1 cellular context compared by ENCODE assay signal in the genomic region with DNA sequence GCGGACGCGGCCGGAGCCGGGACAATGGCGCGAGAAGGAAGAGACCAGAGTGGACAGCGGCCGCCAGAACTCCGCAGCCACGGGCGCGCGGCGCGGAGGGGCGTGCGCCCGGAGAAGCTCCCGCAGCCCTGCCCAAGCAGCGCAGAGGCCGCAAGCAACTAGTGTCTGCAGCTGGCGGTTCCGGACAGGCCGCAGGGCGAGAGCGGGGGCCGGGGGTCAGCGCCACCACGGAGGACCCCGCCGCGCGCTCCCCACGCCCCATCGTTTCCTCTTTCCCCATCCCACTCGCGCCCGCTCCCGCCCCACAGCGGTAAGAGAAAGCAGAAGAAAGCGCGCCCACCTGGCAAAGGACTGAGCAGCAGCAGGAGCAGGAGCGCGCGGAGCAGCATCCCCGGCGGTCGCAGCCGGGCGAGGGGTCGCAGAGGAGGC.
TF ChIP-seq lines count a peak whose summit lies in the region.

No MANE protein-coding gene starts in this region.

TF ChIP-seq in neural cell, 6 proteins besides CTCF, POLR2A, EP300 and RAD21 (continued from another document):
- TF ChIP-seq REST (IDR thresholded peaks at IDR 0.05; ENCODE audit: borderline replicate concordance): peak; percentile 24
- no peak for TF ChIP-seq EZH2 (IDR thresholded peaks at IDR 0.05; ENCODE audit: borderline replicate concordance, insufficient read depth, low read length, poor library complexity, severe bottlenecking)
